Comparison of ENCODE assay signal across 1 cellular context in the genomic region with DNA sequence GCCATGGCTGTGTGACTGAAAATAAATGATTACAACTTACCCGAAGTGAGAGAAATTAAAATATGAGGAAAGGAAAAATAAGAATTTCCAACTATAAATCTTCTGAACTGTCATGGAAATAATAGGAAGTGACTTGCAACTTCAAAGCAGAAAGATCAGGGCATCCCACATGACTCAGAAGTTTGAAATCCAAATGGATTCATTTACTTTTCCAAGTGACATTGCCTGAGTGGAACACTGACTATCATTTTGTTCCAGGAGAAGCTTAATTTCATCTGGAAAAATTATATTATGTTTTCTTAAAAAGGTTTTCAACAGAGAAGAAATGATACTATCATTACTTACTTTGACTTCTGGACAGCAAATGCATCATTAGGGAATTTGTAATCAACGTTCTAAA.
TF ChIP-seq lines count a peak whose summit lies in the region.

No MANE protein-coding gene starts in this region.

TF ChIP-seq in GM23338, 12 proteins besides CTCF, POLR2A, EP300 and RAD21 (continued from another document):
- TF ChIP-seq, protein P1, sequence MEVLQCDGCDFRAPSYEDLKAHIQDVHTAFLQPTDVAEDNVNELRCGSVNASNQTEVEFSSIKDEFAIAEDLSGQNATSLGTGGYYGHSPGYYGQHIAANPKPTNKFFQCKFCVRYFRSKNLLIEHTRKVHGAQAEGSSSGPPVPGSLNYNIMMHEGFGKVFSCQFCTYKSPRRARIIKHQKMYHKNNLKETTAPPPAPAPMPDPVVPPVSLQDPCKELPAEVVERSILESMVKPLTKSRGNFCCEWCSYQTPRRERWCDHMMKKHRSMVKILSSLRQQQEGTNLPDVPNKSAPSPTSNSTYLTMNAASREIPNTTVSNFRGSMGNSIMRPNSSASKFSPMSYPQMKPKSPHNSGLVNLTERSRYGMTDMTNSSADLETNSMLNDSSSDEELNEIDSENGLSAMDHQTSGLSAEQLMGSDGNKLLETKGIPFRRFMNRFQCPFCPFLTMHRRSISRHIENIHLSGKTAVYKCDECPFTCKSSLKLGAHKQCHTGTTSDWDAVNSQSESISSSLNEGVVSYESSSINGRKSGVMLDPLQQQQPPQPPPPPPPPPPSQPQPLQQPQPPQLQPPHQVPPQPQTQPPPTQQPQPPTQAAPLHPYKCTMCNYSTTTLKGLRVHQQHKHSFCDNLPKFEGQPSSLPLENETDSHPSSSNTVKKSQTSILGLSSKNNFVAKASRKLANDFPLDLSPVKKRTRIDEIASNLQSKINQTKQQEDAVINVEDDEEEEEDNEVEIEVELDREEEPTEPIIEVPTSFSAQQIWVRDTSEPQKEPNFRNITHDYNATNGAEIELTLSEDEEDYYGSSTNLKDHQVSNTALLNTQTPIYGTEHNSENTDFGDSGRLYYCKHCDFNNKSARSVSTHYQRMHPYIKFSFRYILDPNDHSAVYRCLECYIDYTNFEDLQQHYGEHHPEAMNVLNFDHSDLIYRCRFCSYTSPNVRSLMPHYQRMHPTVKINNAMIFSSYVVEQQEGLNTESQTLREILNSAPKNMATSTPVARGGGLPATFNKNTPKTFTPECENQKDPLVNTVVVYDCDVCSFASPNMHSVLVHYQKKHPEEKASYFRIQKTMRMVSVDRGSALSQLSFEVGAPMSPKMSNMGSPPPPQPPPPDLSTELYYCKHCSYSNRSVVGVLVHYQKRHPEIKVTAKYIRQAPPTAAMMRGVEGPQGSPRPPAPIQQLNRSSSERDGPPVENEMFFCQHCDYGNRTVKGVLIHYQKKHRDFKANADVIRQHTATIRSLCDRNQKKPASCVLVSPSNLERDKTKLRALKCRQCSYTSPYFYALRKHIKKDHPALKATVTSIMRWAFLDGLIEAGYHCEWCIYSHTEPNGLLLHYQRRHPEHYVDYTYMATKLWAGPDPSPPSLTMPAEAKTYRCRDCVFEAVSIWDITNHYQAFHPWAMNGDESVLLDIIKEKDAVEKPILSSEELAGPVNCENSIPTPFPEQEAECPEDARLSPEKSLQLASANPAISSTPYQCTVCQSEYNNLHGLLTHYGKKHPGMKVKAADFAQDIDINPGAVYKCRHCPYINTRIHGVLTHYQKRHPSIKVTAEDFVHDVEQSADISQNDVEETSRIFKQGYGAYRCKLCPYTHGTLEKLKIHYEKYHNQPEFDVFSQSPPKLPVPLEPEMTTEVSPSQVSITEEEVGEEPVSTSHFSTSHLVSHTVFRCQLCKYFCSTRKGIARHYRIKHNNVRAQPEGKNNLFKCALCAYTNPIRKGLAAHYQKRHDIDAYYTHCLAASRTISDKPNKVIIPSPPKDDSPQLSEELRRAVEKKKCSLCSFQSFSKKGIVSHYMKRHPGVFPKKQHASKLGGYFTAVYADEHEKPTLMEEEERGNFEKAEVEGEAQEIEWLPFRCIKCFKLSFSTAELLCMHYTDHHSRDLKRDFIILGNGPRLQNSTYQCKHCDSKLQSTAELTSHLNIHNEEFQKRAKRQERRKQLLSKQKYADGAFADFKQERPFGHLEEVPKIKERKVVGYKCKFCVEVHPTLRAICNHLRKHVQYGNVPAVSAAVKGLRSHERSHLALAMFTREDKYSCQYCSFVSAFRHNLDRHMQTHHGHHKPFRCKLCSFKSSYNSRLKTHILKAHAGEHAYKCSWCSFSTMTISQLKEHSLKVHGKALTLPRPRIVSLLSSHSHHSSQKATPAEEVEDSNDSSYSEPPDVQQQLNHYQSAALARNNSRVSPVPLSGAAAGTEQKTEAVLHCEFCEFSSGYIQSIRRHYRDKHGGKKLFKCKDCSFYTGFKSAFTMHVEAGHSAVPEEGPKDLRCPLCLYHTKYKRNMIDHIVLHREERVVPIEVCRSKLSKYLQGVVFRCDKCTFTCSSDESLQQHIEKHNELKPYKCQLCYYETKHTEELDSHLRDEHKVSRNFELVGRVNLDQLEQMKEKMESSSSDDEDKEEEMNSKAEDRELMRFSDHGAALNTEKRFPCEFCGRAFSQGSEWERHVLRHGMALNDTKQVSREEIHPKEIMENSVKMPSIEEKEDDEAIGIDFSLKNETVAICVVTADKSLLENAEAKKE (CRISPR knock-in tag; IDR thresholded peaks at IDR 0.05), result no peak
- TF ChIP-seq EZH2 (IDR thresholded peaks at IDR 0.05; ENCODE audit: low read depth, unreplicated experiment), result no peak
- no peak for TF ChIP-seq JUNB (IDR thresholded peaks at IDR 0.05; ENCODE audit: unreplicated experiment)
- TF ChIP-seq, protein P2, sequence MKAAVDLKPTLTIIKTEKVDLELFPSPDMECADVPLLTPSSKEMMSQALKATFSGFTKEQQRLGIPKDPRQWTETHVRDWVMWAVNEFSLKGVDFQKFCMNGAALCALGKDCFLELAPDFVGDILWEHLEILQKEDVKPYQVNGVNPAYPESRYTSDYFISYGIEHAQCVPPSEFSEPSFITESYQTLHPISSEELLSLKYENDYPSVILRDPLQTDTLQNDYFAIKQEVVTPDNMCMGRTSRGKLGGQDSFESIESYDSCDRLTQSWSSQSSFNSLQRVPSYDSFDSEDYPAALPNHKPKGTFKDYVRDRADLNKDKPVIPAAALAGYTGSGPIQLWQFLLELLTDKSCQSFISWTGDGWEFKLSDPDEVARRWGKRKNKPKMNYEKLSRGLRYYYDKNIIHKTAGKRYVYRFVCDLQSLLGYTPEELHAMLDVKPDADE (IDR thresholded peaks at IDR 0.05), result no peak
- TF ChIP-seq ZNF331 (CRISPR knock-in tag; IDR thresholded peaks at IDR 0.05; ENCODE audit: low read depth), result no peak
TF ChIP-seq in GM23338: peak in this region for 0.
